Comparison of ENCODE assay signal across 1 cellular context in the genomic region with DNA sequence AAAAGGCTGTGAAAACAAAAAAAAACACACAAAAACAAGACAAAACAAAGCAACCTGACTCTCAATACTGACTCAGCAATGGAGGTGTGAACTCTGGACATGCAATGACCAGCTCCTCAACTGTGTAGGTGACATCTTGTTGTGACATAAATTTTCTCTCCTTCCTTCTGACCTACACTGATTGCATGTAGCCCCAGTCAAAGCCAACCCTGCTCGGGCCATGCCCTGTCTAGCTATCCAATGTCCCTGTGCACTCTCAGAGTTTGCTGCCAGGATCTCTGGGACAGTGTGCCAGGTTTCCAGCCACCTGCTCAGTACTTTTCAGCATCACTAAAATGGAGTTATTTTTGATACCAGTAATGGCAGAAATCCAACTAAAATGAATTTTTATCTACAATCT.
TF ChIP-seq lines count a peak whose summit lies in the region.

No MANE protein-coding gene starts in this region.

TF ChIP-seq in HepG2, 621 proteins besides CTCF, POLR2A, EP300 and RAD21 (continued from another document):
- TF ChIP-seq SKI (IDR thresholded peaks at IDR 0.05; ENCODE audit: partially characterized antibody), result no peak
- no peak for TF ChIP-seq NRL (CRISPR knock-in tag; IDR thresholded peaks at IDR 0.05; ENCODE audit: borderline replicate concordance)
- no peak for TF ChIP-seq ZNF207 (IDR thresholded peaks at IDR 0.05; ENCODE audit: borderline replicate concordance)
- no peak for TF ChIP-seq SRSF4 (IDR thresholded peaks at IDR 0.05; ENCODE audit: low read depth, low read length, poor library complexity, severe bottlenecking)
- TF ChIP-seq KAT7 (CRISPR knock-in tag; IDR thresholded peaks at IDR 0.05; ENCODE audit: borderline replicate concordance), result no peak
- TF ChIP-seq, protein P1, sequence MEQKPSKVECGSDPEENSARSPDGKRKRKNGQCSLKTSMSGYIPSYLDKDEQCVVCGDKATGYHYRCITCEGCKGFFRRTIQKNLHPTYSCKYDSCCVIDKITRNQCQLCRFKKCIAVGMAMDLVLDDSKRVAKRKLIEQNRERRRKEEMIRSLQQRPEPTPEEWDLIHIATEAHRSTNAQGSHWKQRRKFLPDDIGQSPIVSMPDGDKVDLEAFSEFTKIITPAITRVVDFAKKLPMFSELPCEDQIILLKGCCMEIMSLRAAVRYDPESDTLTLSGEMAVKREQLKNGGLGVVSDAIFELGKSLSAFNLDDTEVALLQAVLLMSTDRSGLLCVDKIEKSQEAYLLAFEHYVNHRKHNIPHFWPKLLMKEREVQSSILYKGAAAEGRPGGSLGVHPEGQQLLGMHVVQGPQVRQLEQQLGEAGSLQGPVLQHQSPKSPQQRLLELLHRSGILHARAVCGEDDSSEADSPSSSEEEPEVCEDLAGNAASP (CRISPR knock-in tag; IDR thresholded peaks at IDR 0.05; ENCODE audit: borderline replicate concordance), result no peak
